In the genomic region with DNA sequence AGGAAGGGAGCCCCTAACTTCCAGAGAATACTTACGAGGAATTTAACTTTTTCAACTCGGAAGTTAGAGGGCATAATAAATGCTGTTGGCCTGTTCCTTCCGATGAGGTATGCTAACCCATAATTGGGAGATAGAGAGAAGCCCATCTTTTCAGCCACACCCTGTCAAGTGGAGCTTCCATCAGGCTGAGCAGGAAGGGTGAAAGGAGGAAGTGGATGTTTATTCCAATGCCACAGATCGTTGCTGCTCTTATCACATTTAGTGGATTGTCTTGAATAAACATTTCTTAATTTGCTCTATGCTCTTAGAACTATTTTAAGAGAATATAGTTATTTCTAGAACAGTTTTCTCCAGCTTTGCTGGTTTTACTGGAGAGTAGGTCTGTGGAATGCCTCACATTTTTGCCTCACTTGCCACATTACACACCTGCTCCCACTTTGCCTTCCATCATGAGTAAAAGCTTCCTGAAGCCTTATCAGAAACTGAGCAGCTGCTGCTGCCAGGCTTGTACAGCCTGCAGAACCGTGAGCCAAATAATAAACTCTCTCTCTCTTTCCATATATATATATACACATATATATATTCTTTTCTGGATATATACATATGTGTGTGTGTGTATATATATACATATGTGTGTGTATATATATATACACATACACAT, we compare ENCODE assay signal across 1 cellular context.
A peak's percentile ranks its signal among the peaks of the same experiment; 100 is the strongest.
TF ChIP-seq lines count a peak whose summit lies in the region.

No MANE protein-coding gene starts in this region.

TF ChIP-seq in K562, 482 proteins besides CTCF, POLR2A, EP300 and RAD21 (continued from another document):
- no peak for TF ChIP-seq KLF1 (tag; IDR thresholded peaks at IDR 0.05)
- no peak for TF ChIP-seq ZNF766 (CRISPR knock-in tag; conservative IDR thresholded peaks at IDR 0.05)
- TF ChIP-seq POLR3A (IDR thresholded peaks at IDR 0.05; ENCODE audit: borderline replicate concordance, extremely low read depth, insufficient read depth, insufficient read length), result no peak
- no peak for TF ChIP-seq NFATC3 (IDR thresholded peaks at IDR 0.05)
- peak; percentile 26; the same call in 1 of the 2 replicates for TF ChIP-seq CTBP1 (IDR thresholded peaks at IDR 0.05; ENCODE audit: borderline replicate concordance)
- TF ChIP-seq ZNF354B (CRISPR knock-in tag; IDR thresholded peaks at IDR 0.05), result no peak
- TF ChIP-seq, protein P1, sequence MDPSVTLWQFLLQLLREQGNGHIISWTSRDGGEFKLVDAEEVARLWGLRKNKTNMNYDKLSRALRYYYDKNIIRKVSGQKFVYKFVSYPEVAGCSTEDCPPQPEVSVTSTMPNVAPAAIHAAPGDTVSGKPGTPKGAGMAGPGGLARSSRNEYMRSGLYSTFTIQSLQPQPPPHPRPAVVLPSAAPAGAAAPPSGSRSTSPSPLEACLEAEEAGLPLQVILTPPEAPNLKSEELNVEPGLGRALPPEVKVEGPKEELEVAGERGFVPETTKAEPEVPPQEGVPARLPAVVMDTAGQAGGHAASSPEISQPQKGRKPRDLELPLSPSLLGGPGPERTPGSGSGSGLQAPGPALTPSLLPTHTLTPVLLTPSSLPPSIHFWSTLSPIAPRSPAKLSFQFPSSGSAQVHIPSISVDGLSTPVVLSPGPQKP (CRISPR knock-in tag; IDR thresholded peaks at IDR 0.05), result no peak
- TF ChIP-seq CEBPG (CRISPR knock-in tag; IDR thresholded peaks at IDR 0.05), result no peak
- TF ChIP-seq CEBPG (tag; conservative IDR thresholded peaks at IDR 0.05 in 1 of 2, IDR thresholded peaks at IDR 0.05 in 1 of 2), result no peak
- TF ChIP-seq TAL1 (IDR thresholded peaks at IDR 0.05), result peak; percentile 17; the same call in 1 of the 2 replicates
- TF ChIP-seq ZNF444 (CRISPR knock-in tag; IDR thresholded peaks at IDR 0.05), result no peak
